ENCODE assay signal across 15 cellular contexts in genomic region chr7:36048902-36049240, GRCh38.
DNase-seq lines count a peak whose midpoint lies in the region; ATAC-seq and TF ChIP-seq lines count a peak whose summit lies in the region.
"Had no signal": no experiment of that assay in that cellular context is flagged by ENCODE, and none has a peak within 500 bp of the region (broad histone marks: within the 10 kb centered on the region; RNA-seq: fewer than 3 reads in every experiment).

No MANE protein-coding gene starts in this region.

- DNase-seq in DMS 273 treated with DMSO at 0.1 percent for 48 hours (lab: John Stamatoyannopoulos, UW) (peak; percentile 63), M059J (ENCODE audit: low read depth) (peak; percentile 54), choroid plexus epithelial cell (ENCODE audit: low read depth) (peak; percentile 34), osteocyte (ENCODE audit: extremely low spot score, unreplicated experiment) (no peak), SKM-1 treated with dmso at 0.1 percent for 144 hours (lab: John Stamatoyannopoulos, UW; ENCODE audit: unreplicated experiment) (no peak), NCI-H446 treated with DMSO at 0.1 percent for 48 hours (lab: John Stamatoyannopoulos, UW) (no peak), COLO668 (lab: John Stamatoyannopoulos, UW; ENCODE audit: unreplicated experiment) (no peak)
- DNase-seq: activated naive CD4-positive, alpha-beta T cell; BE2C; DND-41; effector CD4-positive, alpha-beta T cell; immature natural killer cell; midbrain; ovary had no signal

- no peak for ATAC-seq in GM21737 (IDR thresholded peaks at IDR 0.05; ENCODE audit: unreplicated experiment)

- H3K4me3 Mint-ChIP-seq in osteocyte (ENCODE audit: unreplicated experiment), result no peak overlapping the region
- H3K4me3 Mint-ChIP-seq: immature natural killer cell had no signal

- peaks cover 16% of the 10 kb centered on the region for H3K27me3 Mint-ChIP-seq in osteocyte (ENCODE audit: unreplicated experiment)

- no peaks in the 10 kb centered on the region for H3K9me3 Mint-ChIP-seq in osteocyte (ENCODE audit: unreplicated experiment)

- H3K4me1 Mint-ChIP-seq in osteocyte (ENCODE audit: unreplicated experiment), result peaks cover 35% of the 10 kb centered on the region
- H3K4me1 Mint-ChIP-seq: immature natural killer cell had no signal

- H3K27ac Mint-ChIP-seq in osteocyte (ENCODE audit: unreplicated experiment), result peak overlapping the region; percentile 27
- H3K27ac Mint-ChIP-seq: immature natural killer cell had no signal

- no peak for TF ChIP-seq CTCF in choroid plexus epithelial cell (conservative IDR thresholded peaks at IDR 0.05; ENCODE audit: low read depth, low read length)
- TF ChIP-seq CTCF in osteocyte (IDR thresholded peaks at IDR 0.05), result no peak

- no peak overlapping the region for H3K4me3 ChIP-seq in choroid plexus epithelial cell (ENCODE audit: low read depth, low read length)
- H3K4me3 ChIP-seq: ovary had no signal

- no peaks in the 10 kb centered on the region for H3K36me3 Mint-ChIP-seq in osteocyte (ENCODE audit: unreplicated experiment)
- H3K36me3 Mint-ChIP-seq: immature natural killer cell had no signal

Comparison
In these comparisons a context has a peak if more than half of its experiments do, and no peak if none do; other contexts are left out.
1. DNase-seq: peak in DMS 273 treated with DMSO at 0.1 percent for 48 hours (single experiment), M059J (single experiment) and choroid plexus epithelial cell (single experiment); none in osteocyte (single experiment), SKM-1 treated with dmso at 0.1 percent for 144 hours (single experiment), NCI-H446 treated with DMSO at 0.1 percent for 48 hours (single experiment) and COLO668 (single experiment).